In genomic region chr9:34252670-34253459, GRCh38 we compare ENCODE assay signal across 8 cellular contexts.
A peak's percentile ranks its signal among the peaks of the same experiment; 100 is the strongest.
DNase-seq lines count a peak whose midpoint lies in the region; ATAC-seq and TF ChIP-seq lines count a peak whose summit lies in the region.

No MANE protein-coding gene starts in this region.

- intact Hi-C loops in CD14-positive monocyte (cut with micrococcal nuclease), result loop anchor here (10.0 kb wide), 1 partner anchor 128 kb away; the partner anchor contains the start of gene DCAF12 (in 2 of the 2)

- no peak overlapping the region for H3K4me3 Mint-ChIP-seq in CD14-positive monocyte

- H3K27ac Mint-ChIP-seq in CD14-positive monocyte, result peak overlapping the region; percentile 48 to 83 (median 65)

- H3K9me3 Mint-ChIP-seq in CD14-positive monocyte, result no peaks in the 10 kb centered on the region

- peak; percentile 88 for TF ChIP-seq CTCF in CD14-positive monocyte (IDR thresholded peaks at IDR 0.05)
- TF ChIP-seq CTCF in epithelial cell of esophagus (IDR thresholded peaks at IDR 0.05; ENCODE audit: insufficient read depth, low read depth, low read length, missing control alignments), result peak; percentile 98

- no peaks in the 10 kb centered on the region for H3K4me1 Mint-ChIP-seq in CD14-positive monocyte

- ATAC-seq in GM21723 (IDR thresholded peaks at IDR 0.05; ENCODE audit: unreplicated experiment) (peak; percentile 64), GM21529 (IDR thresholded peaks at IDR 0.05; ENCODE audit: unreplicated experiment) (no peak)

- H3K27ac ChIP-seq in muscle layer of duodenum (ENCODE audit: low read length), result peak overlapping the region; percentile 61

- H3K4me3 ChIP-seq in epithelial cell of esophagus (ENCODE audit: low read length), result no peak overlapping the region
- H3K4me3 ChIP-seq in muscle layer of duodenum (ENCODE audit: low read depth in 1 of 2, low read length in 2 of 2), result no peak overlapping the region

- no peaks in the 10 kb centered on the region for H3K27me3 ChIP-seq in muscle layer of duodenum (ENCODE audit: low read depth, low read length)

- H3K4me1 ChIP-seq in muscle layer of duodenum (ENCODE audit: control insufficient read depth in 1 of 2, insufficient read depth in 2 of 2, low read length in 2 of 2), result peaks cover 9 to 44% of the 10 kb centered on the region in 2 donors

- H3K36me3 ChIP-seq in muscle layer of duodenum (ENCODE audit: control insufficient read depth in 1 of 2, insufficient read depth in 2 of 2, low read length in 2 of 2), result peaks cover 27 to 39% of the 10 kb centered on the region in 2 donors

- H3K27me3 Mint-ChIP-seq in CD14-positive monocyte (ENCODE audit: low read depth in 3 of 3), result no peaks in the 10 kb centered on the region

- H3K36me3 Mint-ChIP-seq in CD14-positive monocyte, result peaks cover 74 to 93% of the 10 kb centered on the region in 2 donors

- DNase-seq in CD14-positive monocyte (ENCODE audit: low spot score) (peak; percentile 55), NCI-H748 (lab: John Stamatoyannopoulos, UW; ENCODE audit: unreplicated experiment) (peak; percentile 65), epithelial cell of esophagus (ENCODE audit: low read depth) (peak; percentile 65)
- DNase-seq in activated CD8-positive, alpha-beta memory T cell treated with anti-CD3 and anti-CD28 coated beads for 48 hours (ENCODE audit: low read depth in 2 of 3, low spot score in 2 of 3), result peak; percentile 16 to 41 (median 27)
- peak; percentile 73 for DNase-seq in stimulated activated CD8-positive, alpha-beta memory T cell treated with anti-CD3 and anti-CD28 coated beads, Interleukin-4, amount 100 ng/mL, for 48 hours

- H3K9me3 ChIP-seq in muscle layer of duodenum (ENCODE audit: control insufficient read depth in 1 of 2, low read length in 2 of 2), result no peaks in the 10 kb centered on the region
